In the genomic region with DNA sequence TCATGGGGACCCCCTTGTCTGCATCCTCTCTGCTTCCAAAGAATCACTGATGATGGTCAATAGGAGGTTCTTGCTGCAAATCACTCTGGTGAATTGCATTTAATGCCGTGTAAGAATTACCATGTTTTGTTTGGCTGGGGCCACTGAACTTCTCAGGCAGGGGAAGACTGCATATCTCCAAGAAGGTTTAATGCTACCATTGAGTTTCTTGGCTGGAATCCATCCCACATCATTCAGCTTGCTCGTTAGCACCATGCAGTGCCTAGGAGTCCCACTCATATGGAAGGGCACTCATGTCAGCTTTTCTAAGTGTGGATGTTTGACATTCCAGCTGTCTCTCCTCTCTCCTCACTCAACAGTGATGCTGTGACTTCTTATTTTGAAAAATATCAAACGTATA, we compare ENCODE assay signal across 1 cellular context.
TF ChIP-seq lines count a peak whose summit lies in the region.

No MANE protein-coding gene starts in this region.

TF ChIP-seq in HEK293, 187 proteins besides CTCF, POLR2A, EP300 and RAD21 (continued from another document and continues in another):
- TF ChIP-seq ZNF580 (tag by site-specific recombination; IDR thresholded peaks at IDR 0.05) = peak; percentile 82
- TF ChIP-seq, protein P1, sequence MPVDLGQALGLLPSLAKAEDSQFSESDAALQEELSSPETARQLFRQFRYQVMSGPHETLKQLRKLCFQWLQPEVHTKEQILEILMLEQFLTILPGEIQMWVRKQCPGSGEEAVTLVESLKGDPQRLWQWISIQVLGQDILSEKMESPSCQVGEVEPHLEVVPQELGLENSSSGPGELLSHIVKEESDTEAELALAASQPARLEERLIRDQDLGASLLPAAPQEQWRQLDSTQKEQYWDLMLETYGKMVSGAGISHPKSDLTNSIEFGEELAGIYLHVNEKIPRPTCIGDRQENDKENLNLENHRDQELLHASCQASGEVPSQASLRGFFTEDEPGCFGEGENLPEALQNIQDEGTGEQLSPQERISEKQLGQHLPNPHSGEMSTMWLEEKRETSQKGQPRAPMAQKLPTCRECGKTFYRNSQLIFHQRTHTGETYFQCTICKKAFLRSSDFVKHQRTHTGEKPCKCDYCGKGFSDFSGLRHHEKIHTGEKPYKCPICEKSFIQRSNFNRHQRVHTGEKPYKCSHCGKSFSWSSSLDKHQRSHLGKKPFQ (tag by site-specific recombination; IDR thresholded peaks at IDR 0.05) = no peak
- TF ChIP-seq GLIS1 (tag by site-specific recombination; IDR thresholded peaks at IDR 0.05) = peak; percentile 27; the same call in 1 of the 2 replicates
- TF ChIP-seq ZNF121 (tag by site-specific recombination; IDR thresholded peaks at IDR 0.05) = no peak
- TF ChIP-seq HOXC10 (CRISPR knock-in tag; IDR thresholded peaks at IDR 0.05) = no peak
- TF ChIP-seq PATZ1 (tag by site-specific recombination; IDR thresholded peaks at IDR 0.05) = no peak
- TF ChIP-seq, protein P2, sequence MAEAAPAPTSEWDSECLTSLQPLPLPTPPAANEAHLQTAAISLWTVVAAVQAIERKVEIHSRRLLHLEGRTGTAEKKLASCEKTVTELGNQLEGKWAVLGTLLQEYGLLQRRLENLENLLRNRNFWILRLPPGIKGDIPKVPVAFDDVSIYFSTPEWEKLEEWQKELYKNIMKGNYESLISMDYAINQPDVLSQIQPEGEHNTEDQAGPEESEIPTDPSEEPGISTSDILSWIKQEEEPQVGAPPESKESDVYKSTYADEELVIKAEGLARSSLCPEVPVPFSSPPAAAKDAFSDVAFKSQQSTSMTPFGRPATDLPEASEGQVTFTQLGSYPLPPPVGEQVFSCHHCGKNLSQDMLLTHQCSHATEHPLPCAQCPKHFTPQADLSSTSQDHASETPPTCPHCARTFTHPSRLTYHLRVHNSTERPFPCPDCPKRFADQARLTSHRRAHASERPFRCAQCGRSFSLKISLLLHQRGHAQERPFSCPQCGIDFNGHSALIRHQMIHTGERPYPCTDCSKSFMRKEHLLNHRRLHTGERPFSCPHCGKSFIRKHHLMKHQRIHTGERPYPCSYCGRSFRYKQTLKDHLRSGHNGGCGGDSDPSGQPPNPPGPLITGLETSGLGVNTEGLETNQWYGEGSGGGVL (tag by site-specific recombination; IDR thresholded peaks at IDR 0.05) = no peak
- TF ChIP-seq ZBTB17 (tag by site-specific recombination; IDR thresholded peaks at IDR 0.05) = no peak
- no peak for TF ChIP-seq ZBTB10 (tag by site-specific recombination; IDR thresholded peaks at IDR 0.05)
- TF ChIP-seq, protein P3, sequence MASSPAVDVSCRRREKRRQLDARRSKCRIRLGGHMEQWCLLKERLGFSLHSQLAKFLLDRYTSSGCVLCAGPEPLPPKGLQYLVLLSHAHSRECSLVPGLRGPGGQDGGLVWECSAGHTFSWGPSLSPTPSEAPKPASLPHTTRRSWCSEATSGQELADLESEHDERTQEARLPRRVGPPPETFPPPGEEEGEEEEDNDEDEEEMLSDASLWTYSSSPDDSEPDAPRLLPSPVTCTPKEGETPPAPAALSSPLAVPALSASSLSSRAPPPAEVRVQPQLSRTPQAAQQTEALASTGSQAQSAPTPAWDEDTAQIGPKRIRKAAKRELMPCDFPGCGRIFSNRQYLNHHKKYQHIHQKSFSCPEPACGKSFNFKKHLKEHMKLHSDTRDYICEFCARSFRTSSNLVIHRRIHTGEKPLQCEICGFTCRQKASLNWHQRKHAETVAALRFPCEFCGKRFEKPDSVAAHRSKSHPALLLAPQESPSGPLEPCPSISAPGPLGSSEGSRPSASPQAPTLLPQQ (tag by site-specific recombination; IDR thresholded peaks at IDR 0.05) = no peak
- no peak; the same call in 1 of the 2 replicates for TF ChIP-seq ZNF629 (tag by site-specific recombination; IDR thresholded peaks at IDR 0.05)
- TF ChIP-seq, protein P4, sequence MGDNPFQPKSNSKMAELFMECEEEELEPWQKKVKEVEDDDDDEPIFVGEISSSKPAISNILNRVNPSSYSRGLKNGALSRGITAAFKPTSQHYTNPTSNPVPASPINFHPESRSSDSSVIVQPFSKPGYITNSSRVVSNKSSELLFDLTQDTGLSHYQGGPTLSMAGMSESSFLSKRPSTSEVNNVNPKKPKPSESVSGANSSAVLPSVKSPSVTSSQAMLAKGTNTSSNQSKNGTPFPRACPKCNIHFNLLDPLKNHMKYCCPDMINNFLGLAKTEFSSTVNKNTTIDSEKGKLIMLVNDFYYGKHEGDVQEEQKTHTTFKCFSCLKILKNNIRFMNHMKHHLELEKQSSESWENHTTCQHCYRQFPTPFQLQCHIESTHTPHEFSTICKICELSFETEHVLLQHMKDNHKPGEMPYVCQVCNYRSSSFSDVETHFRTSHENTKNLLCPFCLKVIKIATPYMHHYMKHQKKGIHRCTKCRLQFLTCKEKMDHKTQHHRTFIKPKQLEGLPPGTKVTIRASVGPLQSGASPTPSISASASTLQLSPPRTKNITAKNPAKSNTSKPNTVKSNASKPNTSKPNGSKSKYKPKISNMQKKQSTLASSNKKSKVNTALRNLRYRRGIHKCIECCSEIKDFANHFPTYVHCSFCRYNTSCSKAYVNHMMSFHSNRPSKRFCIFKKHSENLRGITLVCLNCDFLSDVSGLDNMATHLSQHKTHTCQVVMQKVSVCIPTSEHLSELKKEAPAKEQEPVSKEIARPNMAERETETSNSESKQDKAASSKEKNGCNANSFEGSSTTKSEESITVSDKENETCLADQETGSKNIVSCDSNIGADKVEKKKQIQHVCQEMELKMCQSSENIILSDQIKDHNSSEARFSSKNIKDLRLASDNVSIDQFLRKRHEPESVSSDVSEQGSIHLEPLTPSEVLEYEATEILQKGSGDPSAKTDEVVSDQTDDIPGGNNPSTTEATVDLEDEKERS (tag by site-specific recombination; IDR thresholded peaks at IDR 0.05) = no peak
- peak; percentile 41; the same call in 1 of the 2 replicates for TF ChIP-seq PRDM6 (tag by site-specific recombination; IDR thresholded peaks at IDR 0.05)
- no peak for TF ChIP-seq ZNF2 (tag by site-specific recombination; IDR thresholded peaks at IDR 0.05)
- TF ChIP-seq, protein P5, sequence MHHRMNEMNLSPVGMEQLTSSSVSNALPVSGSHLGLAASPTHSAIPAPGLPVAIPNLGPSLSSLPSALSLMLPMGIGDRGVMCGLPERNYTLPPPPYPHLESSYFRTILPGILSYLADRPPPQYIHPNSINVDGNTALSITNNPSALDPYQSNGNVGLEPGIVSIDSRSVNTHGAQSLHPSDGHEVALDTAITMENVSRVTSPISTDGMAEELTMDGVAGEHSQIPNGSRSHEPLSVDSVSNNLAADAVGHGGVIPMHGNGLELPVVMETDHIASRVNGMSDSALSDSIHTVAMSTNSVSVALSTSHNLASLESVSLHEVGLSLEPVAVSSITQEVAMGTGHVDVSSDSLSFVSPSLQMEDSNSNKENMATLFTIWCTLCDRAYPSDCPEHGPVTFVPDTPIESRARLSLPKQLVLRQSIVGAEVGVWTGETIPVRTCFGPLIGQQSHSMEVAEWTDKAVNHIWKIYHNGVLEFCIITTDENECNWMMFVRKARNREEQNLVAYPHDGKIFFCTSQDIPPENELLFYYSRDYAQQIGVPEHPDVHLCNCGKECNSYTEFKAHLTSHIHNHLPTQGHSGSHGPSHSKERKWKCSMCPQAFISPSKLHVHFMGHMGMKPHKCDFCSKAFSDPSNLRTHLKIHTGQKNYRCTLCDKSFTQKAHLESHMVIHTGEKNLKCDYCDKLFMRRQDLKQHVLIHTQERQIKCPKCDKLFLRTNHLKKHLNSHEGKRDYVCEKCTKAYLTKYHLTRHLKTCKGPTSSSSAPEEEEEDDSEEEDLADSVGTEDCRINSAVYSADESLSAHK (tag by site-specific recombination; IDR thresholded peaks at IDR 0.05) = no peak
- TF ChIP-seq YY2 (tag by site-specific recombination; IDR thresholded peaks at IDR 0.05) = no peak
- no peak for TF ChIP-seq TRIM28 (IDR thresholded peaks at IDR 0.05; ENCODE audit: borderline replicate concordance, low read length)
- TF ChIP-seq ZEB2 (tag by site-specific recombination; IDR thresholded peaks at IDR 0.05) = 0 out of 2 replicates have a peak, but pooled peaks have one; percentile 14
- TF ChIP-seq MEIS1 (CRISPR knock-in tag; IDR thresholded peaks at IDR 0.05; ENCODE audit: borderline replicate concordance) = no peak
- TF ChIP-seq, protein P6, sequence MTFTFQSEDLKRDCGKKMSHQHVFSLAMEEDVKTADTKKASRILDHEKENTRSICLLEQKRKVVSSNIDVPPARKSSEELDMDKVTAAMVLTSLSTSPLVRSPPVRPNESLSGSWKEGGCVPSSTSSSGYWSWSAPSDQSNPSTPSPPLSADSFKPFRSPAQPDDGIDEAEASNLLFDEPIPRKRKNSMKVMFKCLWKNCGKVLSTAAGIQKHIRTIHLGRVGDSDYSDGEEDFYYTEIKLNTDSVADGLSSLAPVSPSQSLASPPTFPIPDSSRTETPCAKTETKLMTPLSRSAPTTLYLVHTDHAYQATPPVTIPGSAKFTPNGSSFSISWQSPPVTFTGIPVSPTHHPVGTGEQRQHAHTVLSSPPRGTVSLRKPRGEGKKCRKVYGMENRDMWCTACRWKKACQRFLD (tag by site-specific recombination; IDR thresholded peaks at IDR 0.05) = no peak
- TF ChIP-seq ZNF76 (tag by site-specific recombination; IDR thresholded peaks at IDR 0.05; ENCODE audit: borderline replicate concordance, low read depth) = no peak
- TF ChIP-seq, protein P7, sequence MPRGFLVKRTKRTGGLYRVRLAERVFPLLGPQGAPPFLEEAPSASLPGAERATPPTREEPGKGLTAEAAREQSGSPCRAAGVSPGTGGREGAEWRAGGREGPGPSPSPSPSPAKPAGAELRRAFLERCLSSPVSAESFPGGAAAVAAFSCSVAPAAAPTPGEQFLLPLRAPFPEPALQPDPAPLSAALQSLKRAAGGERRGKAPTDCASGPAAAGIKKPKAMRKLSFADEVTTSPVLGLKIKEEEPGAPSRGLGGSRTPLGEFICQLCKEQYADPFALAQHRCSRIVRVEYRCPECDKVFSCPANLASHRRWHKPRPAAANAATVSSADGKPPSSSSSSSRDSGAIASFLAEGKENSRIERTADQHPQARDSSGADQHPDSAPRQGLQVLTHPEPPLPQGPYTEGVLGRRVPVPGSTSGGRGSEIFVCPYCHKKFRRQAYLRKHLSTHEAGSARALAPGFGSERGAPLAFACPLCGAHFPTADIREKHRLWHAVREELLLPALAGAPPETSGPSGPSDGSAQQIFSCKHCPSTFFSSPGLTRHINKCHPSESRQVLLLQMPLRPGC (tag by site-specific recombination; IDR thresholded peaks at IDR 0.05) = no peak
